ENCODE assay signal across 1 cellular context in genomic region chr21:36129219-36129618, GRCh38.
TF ChIP-seq lines count a peak whose summit lies in the region.

No MANE protein-coding gene starts in this region.

TF ChIP-seq in HCT116, 20 proteins besides CTCF, POLR2A, EP300 and RAD21:
- TF ChIP-seq REST (IDR thresholded peaks at IDR 0.05; ENCODE audit: low read depth) (no peak), CEBPB (IDR thresholded peaks at IDR 0.05; ENCODE audit: low read depth) (no peak), EZH2 (IDR thresholded peaks at IDR 0.05) (no peak), TCF7L2 (IDR thresholded peaks at IDR 0.05; ENCODE audit: borderline replicate concordance, extremely low read depth, insufficient read depth, insufficient read length) (no peak), CBX3 (IDR thresholded peaks at IDR 0.05; ENCODE audit: low read depth) (no peak), ZFX (IDR thresholded peaks at IDR 0.05) (no peak)
- TF ChIP-seq, protein P1, sequence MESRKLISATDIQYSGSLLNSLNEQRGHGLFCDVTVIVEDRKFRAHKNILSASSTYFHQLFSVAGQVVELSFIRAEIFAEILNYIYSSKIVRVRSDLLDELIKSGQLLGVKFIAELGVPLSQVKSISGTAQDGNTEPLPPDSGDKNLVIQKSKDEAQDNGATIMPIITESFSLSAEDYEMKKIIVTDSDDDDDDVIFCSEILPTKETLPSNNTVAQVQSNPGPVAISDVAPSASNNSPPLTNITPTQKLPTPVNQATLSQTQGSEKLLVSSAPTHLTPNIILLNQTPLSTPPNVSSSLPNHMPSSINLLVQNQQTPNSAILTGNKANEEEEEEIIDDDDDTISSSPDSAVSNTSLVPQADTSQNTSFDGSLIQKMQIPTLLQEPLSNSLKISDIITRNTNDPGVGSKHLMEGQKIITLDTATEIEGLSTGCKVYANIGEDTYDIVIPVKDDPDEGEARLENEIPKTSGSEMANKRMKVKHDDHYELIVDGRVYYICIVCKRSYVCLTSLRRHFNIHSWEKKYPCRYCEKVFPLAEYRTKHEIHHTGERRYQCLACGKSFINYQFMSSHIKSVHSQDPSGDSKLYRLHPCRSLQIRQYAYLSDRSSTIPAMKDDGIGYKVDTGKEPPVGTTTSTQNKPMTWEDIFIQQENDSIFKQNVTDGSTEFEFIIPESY (IDR thresholded peaks at IDR 0.05; ENCODE audit: extremely low read depth, insufficient replicate concordance, low read length): no peak
TF ChIP-seq in HCT116: peak in this region for 0.
